In genomic region chr18:7272268-7273049, GRCh38 we compare ENCODE assay signal across 8 cellular contexts. TPM values are rescaled to one million over a fixed set of nuclear protein-coding genes. Genes with fewer than 3 reads are reported as not detected.
A peak's percentile ranks its signal among the peaks of the same experiment; 100 is the strongest.
DNase-seq lines count a peak whose midpoint lies in the region; ATAC-seq and TF ChIP-seq lines count a peak whose summit lies in the region.

No MANE protein-coding gene starts in this region.

- peak overlapping the region in 4 of 5 donors; percentile 6 to 78 (median 50) for H3K27ac ChIP-seq in adrenal gland
- no peak overlapping the region for H3K27ac ChIP-seq in naive thymus-derived CD4-positive, alpha-beta T cell (ENCODE audit: low read depth, low read length)

- H3K4me3 Mint-ChIP-seq in naive thymus-derived CD4-positive, alpha-beta T cell: no peak overlapping the region

- peaks cover 12 to 19% of the 10 kb centered on the region in 2 donors for H3K4me1 ChIP-seq in adrenal gland (replicated peaks in 1 of 2)
- no peaks in the 10 kb centered on the region for H3K4me1 ChIP-seq in naive thymus-derived CD4-positive, alpha-beta T cell (ENCODE audit: control insufficient read depth in 2 of 2, insufficient read depth in 2 of 2, low read length in 2 of 2)

- ATAC-seq in Right ventricle myocardium superior (ENCODE audit: poor library complexity): peak; percentile 93
- ATAC-seq in HG02610 (IDR thresholded peaks at IDR 0.05; ENCODE audit: unreplicated experiment): no peak
- ATAC-seq in naive thymus-derived CD4-positive, alpha-beta T cell: no peak
- no peak for ATAC-seq in HG03460 (IDR thresholded peaks at IDR 0.05; ENCODE audit: unreplicated experiment)

- intact Hi-C loops in adrenal gland (cut with DNase I): loop anchor here (5.0 to 10.0 kb wide), 3 partner anchors 182 to 295 kb away; partner anchors contain the start of gene PTPRM (in 2 of the 2)
- intact Hi-C loops in Right ventricle myocardium superior (cut with DNase I): loop anchor here (1.0 to 10.0 kb wide), 2 partner anchors 182 to 294 kb away; no protein-coding TSS in a partner anchor
- intact Hi-C loops in posterior cingulate gyrus (cut with DNase I): loop anchor here (1.0 to 2.0 kb wide), 3 partner anchors 295 to 1208 kb away; partner anchors contain the start of gene PTPRM
- intact Hi-C loops in naive thymus-derived CD4-positive, alpha-beta T cell (cut with micrococcal nuclease): no loop called here

- H3K9me3 ChIP-seq in adrenal gland (replicated peaks in 1 of 3): no peaks in the 10 kb centered on the region
- H3K9me3 ChIP-seq in naive thymus-derived CD4-positive, alpha-beta T cell (ENCODE audit: control insufficient read depth in 2 of 3, low read length in 3 of 3): no peaks in the 10 kb centered on the region

- H3K27me3 ChIP-seq in adrenal gland: no peaks in the 10 kb centered on the region
- no peaks in the 10 kb centered on the region for H3K27me3 ChIP-seq in naive thymus-derived CD4-positive, alpha-beta T cell (ENCODE audit: control insufficient read depth in 2 of 2, insufficient read depth in 2 of 2, low read length in 2 of 2)

- no peak overlapping the region for H3K27ac Mint-ChIP-seq in naive thymus-derived CD4-positive, alpha-beta T cell

- POLR2A ChIA-PET in naive thymus-derived CD4-positive, alpha-beta T cell (lab: Charles Lee): no interaction called here

- peaks cover 0 to 13% (median 4%) of the 10 kb centered on the region in 5 donors for H3K27me3 Mint-ChIP-seq in naive thymus-derived CD4-positive, alpha-beta T cell

- peaks cover 0 to 26% (median 5%) of the 10 kb centered on the region in 11 donors for H3K9me3 Mint-ChIP-seq in naive thymus-derived CD4-positive, alpha-beta T cell

- TF ChIP-seq CTCF in adrenal gland (IDR thresholded peaks at IDR 0.05): peak; percentile 13 to 63 (median 44)

- H3K4me3 ChIP-seq in adrenal gland: peak overlapping the region in 1 of 4 donors; percentile 30
- H3K4me3 ChIP-seq in naive thymus-derived CD4-positive, alpha-beta T cell (ENCODE audit: low read length): no peak overlapping the region

- CTCF ChIA-PET in naive thymus-derived CD4-positive, alpha-beta T cell (lab: Charles Lee): no interaction called here

- H3K4me1 Mint-ChIP-seq in naive thymus-derived CD4-positive, alpha-beta T cell: peaks cover 0 to 3% (median 0%) of the 10 kb centered on the region in 7 donors

- DNase-seq in COLO668 (lab: John Stamatoyannopoulos, UW; ENCODE audit: unreplicated experiment) (peak; percentile 61), M059J (ENCODE audit: low read depth) (peak; percentile 55), adrenal gland (peak; percentile 27 to 90 (median 67)), Right ventricle myocardium superior (peak; percentile 77), posterior cingulate gyrus (peak; percentile 47 to 93 (median 73))
- DNase-seq in naive thymus-derived CD4-positive, alpha-beta T cell: no peak

- no peaks in the 10 kb centered on the region for H3K36me3 ChIP-seq in adrenal gland (replicated peaks in 1 of 2)
- no peaks in the 10 kb centered on the region for H3K36me3 ChIP-seq in naive thymus-derived CD4-positive, alpha-beta T cell (ENCODE audit: control insufficient read depth in 2 of 3, insufficient read depth in 3 of 3, low read length in 3 of 3)

- no peak for TF ChIP-seq POLR2A in adrenal gland (IDR thresholded peaks at IDR 0.05)

- WGBS in adrenal gland, 4 donors: 20 to 28% (median 24%) methylated on average over 19 to 25 of the region's 25 CpGs

- H3K36me3 Mint-ChIP-seq in naive thymus-derived CD4-positive, alpha-beta T cell: no peaks in the 10 kb centered on the region

RNA-seq across cellular contexts. Expression of gene LRRC30, which starts 41.6 kb away (rescaled TPM):
- total RNA-seq in M059J (2014; rRNA removed; shearing (Covaris generic)): not detected in 2 replicates
- total RNA-seq in adrenal gland (not detected), Right ventricle myocardium superior (not detected)
- not detected for polyA plus RNA-seq in adrenal gland
- total RNA-seq in naive thymus-derived CD4-positive, alpha-beta T cell: not detected
- polyA plus RNA-seq in naive thymus-derived CD4-positive, alpha-beta T cell: not detected

Comparison
In these comparisons a context has a peak if more than half of its experiments do, and no peak if none do; other contexts are left out.
1. DNase-seq: peak in COLO668 (single experiment), M059J (single experiment), adrenal gland (7 of 7), Right ventricle myocardium superior (single experiment) and posterior cingulate gyrus (10 of 10); none in naive thymus-derived CD4-positive, alpha-beta T cell (0 of 9).
2. intact Hi-C loops: an anchor here in adrenal gland (5.0 to 10.0 kb wide), Right ventricle myocardium superior (1.0 to 10.0 kb wide) and posterior cingulate gyrus (1.0 to 2.0 kb wide); none called in naive thymus-derived CD4-positive, alpha-beta T cell.